In genomic region chr19:5988520-5989387, GRCh38 we compare ENCODE assay signal across 14 cellular contexts. TPM values are rescaled to one million over a fixed set of nuclear protein-coding genes. Genes with fewer than 3 reads are reported as not detected.
DNase-seq lines count a peak whose midpoint lies in the region; TF ChIP-seq lines count a peak whose summit lies in the region.
"Had no signal": no experiment of that assay in that cellular context is flagged by ENCODE, and none has a peak within 500 bp of the region (broad histone marks: within the 10 kb centered on the region; RNA-seq: fewer than 3 reads in every experiment).

No MANE protein-coding gene starts in this region.

- no peaks in the 10 kb centered on the region for H3K9me3 Mint-ChIP-seq in T-helper 1 cell treated with Interleukin-12 subunit alpha and Interleukin-12 subunit beta and Interleukin-4 antibody, amounts not matched to agents 30 μg/mL and 1 μg/mL, for 36 hours

- DNase-seq in T-helper 1 cell (no peak), RKO (ENCODE audit: low spot score) (peak; percentile 54), neuronal stem cell (ENCODE audit: low spot score) (no peak), KG1 (lab: John Stamatoyannopoulos, UW) (no peak), cerebellar cortex (ENCODE audit: low spot score) (no peak), NCI-H1436 (lab: John Stamatoyannopoulos, UW) (no peak)
- DNase-seq: activated effector memory CD4-positive, alpha-beta T cell treated with anti-CD3 and anti-CD28 coated beads, Interleukin-2, amount 50 U/mL, for 16 hours; foreskin keratinocyte; NCI-H2081 treated with DMSO at 0.1 percent for 48 hours; ovary had no signal

- no CpG with 5 or more reads among the region's 8 CpGs for WGBS in neuronal stem cell (ENCODE audit: extremely low coverage in 2 of 2, insufficient read length in 2 of 2, insufficient replicate concordance in 1 of 2), 2 donors

- no peak overlapping the region for H3K27ac ChIP-seq in HEK293 (ENCODE audit: extremely low read depth, low read depth, low read length)
- H3K27ac ChIP-seq in neuronal stem cell (replicated peaks; ENCODE audit: low read length): no peak overlapping the region
- H3K27ac ChIP-seq: foreskin keratinocyte, ovary, SK-N-MC, thoracic aorta had no signal

- H3K36me3 Mint-ChIP-seq in T-helper 1 cell treated with Interleukin-12 subunit alpha and Interleukin-12 subunit beta and Interleukin-4 antibody, amounts not matched to agents 30 μg/mL and 1 μg/mL, for 36 hours (ENCODE audit: low read depth): no peaks in the 10 kb centered on the region

- no peak overlapping the region for H4K8ac ChIP-seq in neuronal stem cell (ENCODE audit: low read depth, low read length)

- no peak overlapping the region for H2BK120ac ChIP-seq in neuronal stem cell (ENCODE audit: low read depth, low read length)

- H3K4me3 Mint-ChIP-seq in T-helper 1 cell treated with Interleukin-12 subunit alpha and Interleukin-12 subunit beta and Interleukin-4 antibody, amounts not matched to agents 30 μg/mL and 1 μg/mL, for 36 hours: peak overlapping the region; percentile 7

- H3K27me3 ChIP-seq in neuronal stem cell (ENCODE audit: control insufficient read depth in 3 of 3, insufficient read depth in 3 of 3, low read depth in 1 of 3, low read length in 3 of 3): no peaks in the 10 kb centered on the region
- H3K27me3 ChIP-seq: foreskin keratinocyte, ovary had no signal

- H3K9ac ChIP-seq in neuronal stem cell (ENCODE audit: low read depth, low read length, poor library complexity): peak overlapping the region; percentile 14

- peak overlapping the region; percentile 57 for H3K27ac Mint-ChIP-seq in T-helper 1 cell treated with Interleukin-12 subunit alpha and Interleukin-12 subunit beta and Interleukin-4 antibody, amounts not matched to agents 30 μg/mL and 1 μg/mL, for 36 hours

- H3K9me3 ChIP-seq in HEK293 (ENCODE audit: control insufficient read depth, insufficient read depth, low read depth, low read length): no peaks in the 10 kb centered on the region
- no peaks in the 10 kb centered on the region for H3K9me3 ChIP-seq in neuronal stem cell (replicated peaks in 1 of 2; ENCODE audit: control insufficient read depth in 2 of 2, insufficient read depth in 1 of 2, low read depth in 1 of 2, low read length in 2 of 2)
- H3K9me3 ChIP-seq: ovary, thoracic aorta had no signal

- H3K4ac ChIP-seq in neuronal stem cell (ENCODE audit: low read length): no peak overlapping the region

- H3K14ac ChIP-seq in neuronal stem cell (ENCODE audit: low read length): no peak overlapping the region

- no peak overlapping the region for H2BK12ac ChIP-seq in neuronal stem cell (ENCODE audit: low read length)

- no peak overlapping the region for H2BK5ac ChIP-seq in neuronal stem cell (ENCODE audit: low read length)

- H4K91ac ChIP-seq in neuronal stem cell (ENCODE audit: low read depth, low read length, poor library complexity): no peak overlapping the region

- no peaks in the 10 kb centered on the region for H3K79me1 ChIP-seq in neuronal stem cell (ENCODE audit: low read depth, low read length)

- H2AK5ac ChIP-seq in neuronal stem cell (ENCODE audit: low read depth, low read length): no peak overlapping the region

- no peaks in the 10 kb centered on the region for H3K36me3 ChIP-seq in HEK293 (ENCODE audit: control insufficient read depth in 2 of 2, insufficient read depth in 1 of 2, low read length in 2 of 2)
- peaks cover 0 to 19% of the 10 kb centered on the region in 2 donors for H3K36me3 ChIP-seq in neuronal stem cell (replicated peaks in 1 of 2; ENCODE audit: control insufficient read depth in 2 of 2, insufficient read depth in 2 of 2, low read length in 2 of 2)
- H3K36me3 ChIP-seq: ovary, thoracic aorta had no signal

- H3K27me3 Mint-ChIP-seq in T-helper 1 cell treated with Interleukin-12 subunit alpha and Interleukin-12 subunit beta and Interleukin-4 antibody, amounts not matched to agents 30 μg/mL and 1 μg/mL, for 36 hours (ENCODE audit: low read depth): no peaks in the 10 kb centered on the region

- H2AFZ ChIP-seq in neuronal stem cell (ENCODE audit: low read length): no peak overlapping the region

- peak overlapping the region; percentile 53 for H3K23ac ChIP-seq in neuronal stem cell (ENCODE audit: low read depth, low read length, poor library complexity)

- no peak for TF ChIP-seq CTCF in HEK293 (tag by site-specific recombination; IDR thresholded peaks at IDR 0.05)

- no peak overlapping the region for H3K4me2 ChIP-seq in neuronal stem cell (ENCODE audit: insufficient read depth, low read length, poor library complexity, severe bottlenecking)

- CTCF ChIA-PET in HEK293 (lab: Yijun Ruan, JAX): interaction anchor here (0.6 to 8.4 kb wide), 15 partner anchors 9 to 1170 kb away, joined by 3 to 146 read pairs (median 10); partner anchors contain the start of gene NRTN

- POLR2A ChIA-PET in HEK293 (lab: Yijun Ruan, JAX): interaction anchor here (0.5 to 1.5 kb wide), 4 partner anchors 10 to 122 kb away, joined by 3 to 4 read pairs (median 4); partner anchors contain the start of gene RANBP3

- no peak overlapping the region for H3K18ac ChIP-seq in neuronal stem cell (ENCODE audit: low read length)

- H3K4me3 ChIP-seq in HEK293 (ENCODE audit: low read depth, low read length) (no peak overlapping the region), neuronal stem cell (ENCODE audit: low read length in 2 of 2) (no peak overlapping the region)
- H3K4me3 ChIP-seq: ovary, SK-N-MC had no signal

- no peak overlapping the region for H2BK15ac ChIP-seq in neuronal stem cell (ENCODE audit: low read length)

- H3K4me1 Mint-ChIP-seq in T-helper 1 cell treated with Interleukin-12 subunit alpha and Interleukin-12 subunit beta and Interleukin-4 antibody, amounts not matched to agents 30 μg/mL and 1 μg/mL, for 36 hours (ENCODE audit: low read depth): peaks cover 28% of the 10 kb centered on the region

- H3K4me1 ChIP-seq in HEK293 (ENCODE audit: control insufficient read depth, insufficient read depth, low read length): no peaks in the 10 kb centered on the region
- peaks cover 0 to 12% of the 10 kb centered on the region in 2 donors for H3K4me1 ChIP-seq in neuronal stem cell (ENCODE audit: control insufficient read depth in 2 of 2, insufficient read depth in 1 of 2, low read depth in 1 of 2, low read length in 2 of 2)
- H3K4me1 ChIP-seq: foreskin keratinocyte had no signal

TF ChIP-seq in HEK293, 187 proteins besides CTCF, POLR2A, EP300 and RAD21:
- TF ChIP-seq ZNF239 (tag by site-specific recombination; IDR thresholded peaks at IDR 0.05) (no peak), AEBP2 (tag by site-specific recombination; IDR thresholded peaks at IDR 0.05; ENCODE audit: borderline replicate concordance) (no peak), ZFHX2 (tag by site-specific recombination; conservative IDR thresholded peaks at IDR 0.05) (peak; percentile 87), EGR2 (tag by site-specific recombination; IDR thresholded peaks at IDR 0.05; ENCODE audit: low read depth) (peak; percentile 93), REST (tag by site-specific recombination; IDR thresholded peaks at IDR 0.05) (0 out of 2 replicates have a peak, but pooled peaks have one; percentile 25), PBX3 (CRISPR knock-in tag; IDR thresholded peaks at IDR 0.05) (no peak)

RNA-seq across cellular contexts. Expression of gene RANBP3, which starts 10.8 kb away (rescaled TPM):
- polyA plus RNA-seq in neuronal stem cell (2013, experiment 1 of 2): 112 TPM
- polyA plus RNA-seq in neuronal stem cell (2013, experiment 2 of 2): 111 TPM
